Comparison of ENCODE assay signal across 36 cellular contexts in the genomic region with DNA sequence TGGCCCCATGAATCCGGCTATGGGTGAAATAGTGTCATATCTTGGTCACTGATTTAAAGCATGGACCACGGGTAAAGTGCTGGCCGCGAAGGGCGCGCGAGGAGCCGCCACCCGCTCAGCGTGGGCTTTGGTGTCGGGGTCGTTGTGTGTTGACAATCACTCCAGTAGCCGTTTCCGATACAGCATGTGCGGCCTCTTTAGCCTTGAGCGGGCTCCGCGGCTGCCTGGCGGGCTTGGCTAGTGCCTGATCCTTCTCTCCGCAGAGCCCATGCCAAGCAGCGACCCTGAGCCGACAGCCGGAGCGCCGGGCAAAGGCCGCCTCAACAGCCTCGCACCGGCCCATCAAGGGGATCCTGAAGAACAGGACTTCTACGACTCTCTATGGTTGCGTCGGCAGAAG.
"Had no signal": no experiment of that assay in that cellular context is flagged by ENCODE, and none has a peak within 500 bp of the region (broad histone marks: within the 10 kb centered on the region; RNA-seq: fewer than 3 reads in every experiment).

No MANE protein-coding gene starts in this region.

- H3K4me1 ChIP-seq: ascending aorta had no signal

- ATAC-seq: activated CD8-positive, alpha-beta T cell treated with anti-CD3 and anti-CD28 coated beads for 36 hours; activated naive CD8-positive, alpha-beta T cell treated with anti-CD3 and anti-CD28 coated beads, Interleukin-2, amount 50 U/mL, for 24 hours; activated T-cell treated with anti-CD3 and anti-CD28 coated beads, Interleukin-2, amount 50 U/mL, for 4 hours; activated T-cell treated with anti-CD3 and anti-CD28 coated beads, Interleukin-2, amount 50 U/mL, for 72 hours; activated T-helper 17 cell treated with anti-CD3 and anti-CD28 coated beads, Interleukin-2, amount 50 U/mL, for 72 hours had no signal

- H3K36me3 ChIP-seq: ascending aorta, cardiac muscle cell had no signal

- H3K4me1 Mint-ChIP-seq: activated naive CD4-positive, alpha-beta T cell treated with anti-CD3 and anti-CD28 coated beads, Interleukin-2, amount 10 ng/mL, durations not matched to agents 7 days and 5 days; activated naive CD4-positive, alpha-beta T cell treated with anti-CD3 and anti-CD28 coated beads, Interleukin-2, amount 50 U/mL, for 24 hours; activated naive CD8-positive, alpha-beta T cell treated with anti-CD3 and anti-CD28 coated beads, Interleukin-2, amount 50 U/mL, for 24 hours; activated T-helper 17 cell treated with anti-CD3 and anti-CD28 coated beads, Interleukin-2, amount 50 U/mL, for 72 hours; brain; central memory CD8-positive, alpha-beta T cell had no signal

- H3K9me3 Mint-ChIP-seq: activated B cell treated with CpG ODN at 0.5 μM for 24 hours; activated CD4-positive, alpha-beta memory T cell treated with anti-CD3 and anti-CD28 coated beads for 36 hours; activated CD4-positive, alpha-beta T cell treated with anti-CD3 and anti-CD28 coated beads, Interleukin-2, amount 10 ng/mL, durations not matched to agents 24 days and 14 days; activated CD8-positive, alpha-beta T cell treated with anti-CD3 and anti-CD28 coated beads for 36 hours; activated naive CD4-positive, alpha-beta T cell treated with anti-CD3 and anti-CD28 coated beads, Interleukin-2, amount 10 ng/mL, durations not matched to agents 7 days and 5 days; activated naive CD4-positive, alpha-beta T cell treated with anti-CD3 and anti-CD28 coated beads, Interleukin-2, amount 50 U/mL, for 24 hours; activated naive CD8-positive, alpha-beta T cell treated with anti-CD3 and anti-CD28 coated beads, Interleukin-2, amount 10 ng/mL, durations not matched to agents 7 days and 5 days; activated naive CD8-positive, alpha-beta T cell treated with anti-CD3 and anti-CD28 coated beads, Interleukin-2, amount 50 U/mL, for 24 hours; activated T-cell treated with anti-CD3 and anti-CD28 coated beads, Interleukin-2, amount 50 U/mL, for 4 hours; activated T-cell treated with anti-CD3 and anti-CD28 coated beads, Interleukin-2, amount 50 U/mL, for 72 hours; activated T-helper 1 cell treated with anti-CD3 and anti-CD28 coated beads, Interleukin-12 subunit alpha, Interleukin-12 subunit beta, Interleukin-2, Interleukin-4 antibody, amounts not matched to agents 30 ng/mL and 10 ng/mL and 1 ng/mL, durations not matched to agents 14 hours and 24 hours and 36 hours; activated T-helper 17 cell treated with anti-CD3 and anti-CD28 coated beads, Interleukin-2, amount 50 U/mL, for 72 hours; brain; central memory CD8-positive, alpha-beta T cell; T-helper 1 cell treated with Interleukin-12 subunit alpha and Interleukin-12 subunit beta and Interleukin-4 antibody, amounts not matched to agents 30 μg/mL and 1 μg/mL, for 36 hours; T-helper 2 cell treated with Interferon-gamma antibody and Interleukin-4, amounts not matched to agents 5 μg/mL and 100 μg/mL, for 36 hours had no signal

- H3K4me3 ChIP-seq: ascending aorta, cardiac muscle cell had no signal

- DNase-seq: activated B cell treated with CpG ODN at 0.5 μM for 24 hours; activated CD4-positive, alpha-beta memory T cell treated with anti-CD3 and anti-CD28 coated beads for 36 hours; activated CD4-positive, alpha-beta T cell treated with anti-CD3 and anti-CD28 coated beads for 4 hours; activated CD4-positive, alpha-beta T cell treated with anti-CD3 and anti-CD28 coated beads, Interleukin-2, amount 10 ng/mL, durations not matched to agents 24 days and 14 days; activated CD4-positive, alpha-beta T cell treated with anti-CD3 and anti-CD28 coated beads, Interleukin-2, amount 50 U/mL, for 1 hour; activated CD4-positive, alpha-beta T cell treated with anti-CD3 and anti-CD28 coated beads, Interleukin-2, amount 50 U/mL, for 4 hours; activated CD4-positive, CD25-positive, alpha-beta regulatory T cell treated with anti-CD3 and anti-CD28 coated beads, Interleukin-2, amount 50 U/mL, for 72 hours; activated CD8-positive, alpha-beta memory T cell treated with anti-CD3 and anti-CD28 coated beads, Interleukin-2, amount 50 U/mL, for 4 hours; activated CD8-positive, alpha-beta T cell treated with anti-CD3 and anti-CD28 coated beads for 36 hours; activated gamma-delta T cell treated with Interleukin-2 at 50 U/mL for 16 hours; activated naive CD4-positive, alpha-beta T cell; activated naive CD4-positive, alpha-beta T cell treated with anti-CD3 and anti-CD28 coated beads, Interleukin-2, amount 10 ng/mL, durations not matched to agents 7 days and 5 days; activated naive CD8-positive, alpha-beta T cell treated with anti-CD3 and anti-CD28 coated beads, Interleukin-2, amount 10 ng/mL, durations not matched to agents 7 days and 5 days; activated naive CD8-positive, alpha-beta T cell treated with anti-CD3 and anti-CD28 coated beads, Interleukin-2, amount 50 U/mL, for 24 hours; activated T-cell treated with anti-CD3 and anti-CD28 coated beads for 4 hours; activated T-cell treated with anti-CD3 and anti-CD28 coated beads, Interleukin-2, amount 50 U/mL, for 1 hour; activated T-cell treated with anti-CD3 and anti-CD28 coated beads, Interleukin-2, amount 50 U/mL, for 4 hours; activated T-cell treated with anti-CD3 and anti-CD28 coated beads, Interleukin-2, amount 50 U/mL, for 72 hours; amygdala; anterior cingulate cortex; caudate nucleus; cerebellar nuclear complex; T-helper 1 cell; T-helper 2 cell; T-helper 9 cell had no signal

- H3K4me3 Mint-ChIP-seq: activated B cell treated with CpG ODN at 0.5 μM for 24 hours; activated CD4-positive, alpha-beta memory T cell treated with anti-CD3 and anti-CD28 coated beads for 36 hours; activated CD4-positive, alpha-beta T cell treated with anti-CD3 and anti-CD28 coated beads, Interleukin-2, amount 10 ng/mL, durations not matched to agents 24 days and 14 days; activated CD8-positive, alpha-beta T cell treated with anti-CD3 and anti-CD28 coated beads for 36 hours; activated naive CD4-positive, alpha-beta T cell treated with anti-CD3 and anti-CD28 coated beads, Interleukin-2, amount 10 ng/mL, durations not matched to agents 7 days and 5 days; activated naive CD4-positive, alpha-beta T cell treated with anti-CD3 and anti-CD28 coated beads, Interleukin-2, amount 50 U/mL, for 24 hours; activated naive CD8-positive, alpha-beta T cell; activated naive CD8-positive, alpha-beta T cell treated with anti-CD3 and anti-CD28 coated beads, Interleukin-2, amount 10 ng/mL, durations not matched to agents 7 days and 5 days; activated naive CD8-positive, alpha-beta T cell treated with anti-CD3 and anti-CD28 coated beads, Interleukin-2, amount 50 U/mL, for 24 hours; activated T-cell treated with anti-CD3 and anti-CD28 coated beads, Interleukin-2, amount 50 U/mL, for 4 hours; activated T-cell treated with anti-CD3 and anti-CD28 coated beads, Interleukin-2, amount 50 U/mL, for 72 hours; activated T-helper 1 cell treated with anti-CD3 and anti-CD28 coated beads, Interleukin-12 subunit alpha, Interleukin-12 subunit beta, Interleukin-2, Interleukin-4 antibody, amounts not matched to agents 30 ng/mL and 10 ng/mL and 1 ng/mL, durations not matched to agents 14 hours and 24 hours and 36 hours; activated T-helper 17 cell treated with anti-CD3 and anti-CD28 coated beads, Interleukin-2, amount 50 U/mL, for 72 hours; brain; central memory CD8-positive, alpha-beta T cell; T-helper 1 cell treated with Interleukin-12 subunit alpha and Interleukin-12 subunit beta and Interleukin-4 antibody, amounts not matched to agents 30 μg/mL and 1 μg/mL, for 36 hours; T-helper 2 cell treated with Interferon-gamma antibody and Interleukin-4, amounts not matched to agents 5 μg/mL and 100 μg/mL, for 36 hours had no signal

- H3K27me3 ChIP-seq: ascending aorta, cardiac muscle cell had no signal

- H3K27me3 Mint-ChIP-seq: activated B cell treated with CpG ODN at 0.5 μM for 24 hours; activated CD4-positive, alpha-beta memory T cell treated with anti-CD3 and anti-CD28 coated beads for 36 hours; activated CD4-positive, alpha-beta T cell treated with anti-CD3 and anti-CD28 coated beads, Interleukin-2, amount 10 ng/mL, durations not matched to agents 24 days and 14 days; activated CD8-positive, alpha-beta T cell treated with anti-CD3 and anti-CD28 coated beads for 36 hours; activated naive CD4-positive, alpha-beta T cell treated with anti-CD3 and anti-CD28 coated beads, Interleukin-2, amount 10 ng/mL, durations not matched to agents 7 days and 5 days; activated naive CD4-positive, alpha-beta T cell treated with anti-CD3 and anti-CD28 coated beads, Interleukin-2, amount 50 U/mL, for 24 hours; activated naive CD8-positive, alpha-beta T cell; activated naive CD8-positive, alpha-beta T cell treated with anti-CD3 and anti-CD28 coated beads, Interleukin-2, amount 10 ng/mL, durations not matched to agents 7 days and 5 days; activated naive CD8-positive, alpha-beta T cell treated with anti-CD3 and anti-CD28 coated beads, Interleukin-2, amount 50 U/mL, for 24 hours; activated T-helper 17 cell treated with anti-CD3 and anti-CD28 coated beads, Interleukin-2, amount 50 U/mL, for 72 hours; brain; central memory CD8-positive, alpha-beta T cell had no signal

- H3K9me3 ChIP-seq: ascending aorta had no signal

- H3K27ac Mint-ChIP-seq: activated B cell treated with CpG ODN at 0.5 μM for 24 hours; activated CD4-positive, alpha-beta memory T cell treated with anti-CD3 and anti-CD28 coated beads for 36 hours; activated CD4-positive, alpha-beta T cell treated with anti-CD3 and anti-CD28 coated beads, Interleukin-2, amount 10 ng/mL, durations not matched to agents 24 days and 14 days; activated CD8-positive, alpha-beta T cell treated with anti-CD3 and anti-CD28 coated beads for 36 hours; activated naive CD4-positive, alpha-beta T cell treated with anti-CD3 and anti-CD28 coated beads, Interleukin-2, amount 10 ng/mL, durations not matched to agents 7 days and 5 days; activated naive CD4-positive, alpha-beta T cell treated with anti-CD3 and anti-CD28 coated beads, Interleukin-2, amount 50 U/mL, for 24 hours; activated naive CD8-positive, alpha-beta T cell; activated naive CD8-positive, alpha-beta T cell treated with anti-CD3 and anti-CD28 coated beads, Interleukin-2, amount 10 ng/mL, durations not matched to agents 7 days and 5 days; activated naive CD8-positive, alpha-beta T cell treated with anti-CD3 and anti-CD28 coated beads, Interleukin-2, amount 50 U/mL, for 24 hours; activated T-cell treated with anti-CD3 and anti-CD28 coated beads, Interleukin-2, amount 50 U/mL, for 72 hours; activated T-helper 1 cell treated with anti-CD3 and anti-CD28 coated beads, Interleukin-12 subunit alpha, Interleukin-12 subunit beta, Interleukin-2, Interleukin-4 antibody, amounts not matched to agents 30 ng/mL and 10 ng/mL and 1 ng/mL, durations not matched to agents 14 hours and 24 hours and 36 hours; activated T-helper 17 cell treated with anti-CD3 and anti-CD28 coated beads, Interleukin-2, amount 50 U/mL, for 72 hours; brain; T-helper 1 cell treated with Interleukin-12 subunit alpha and Interleukin-12 subunit beta and Interleukin-4 antibody, amounts not matched to agents 30 μg/mL and 1 μg/mL, for 36 hours; T-helper 2 cell treated with Interferon-gamma antibody and Interleukin-4, amounts not matched to agents 5 μg/mL and 100 μg/mL, for 36 hours had no signal

- H3K36me3 Mint-ChIP-seq: activated CD4-positive, alpha-beta memory T cell treated with anti-CD3 and anti-CD28 coated beads for 36 hours; activated naive CD4-positive, alpha-beta T cell treated with anti-CD3 and anti-CD28 coated beads, Interleukin-2, amount 10 ng/mL, durations not matched to agents 7 days and 5 days; activated naive CD4-positive, alpha-beta T cell treated with anti-CD3 and anti-CD28 coated beads, Interleukin-2, amount 50 U/mL, for 24 hours; activated naive CD8-positive, alpha-beta T cell treated with anti-CD3 and anti-CD28 coated beads, Interleukin-2, amount 10 ng/mL, durations not matched to agents 7 days and 5 days had no signal

- H3K27ac ChIP-seq: ascending aorta, cardiac muscle cell, VCaP had no signal
